Comparison of ENCODE assay signal across 17 cellular contexts in genomic region chr1:182493063-182493462, GRCh38. TPM values are rescaled to one million over a fixed set of nuclear protein-coding genes. Genes with fewer than 3 reads are reported as not detected.
"Had no signal": no experiment of that assay in that cellular context is flagged by ENCODE, and none has a peak within 500 bp of the region (broad histone marks: within the 10 kb centered on the region; RNA-seq: fewer than 3 reads in every experiment).

No MANE protein-coding gene starts in this region.

- H3K36me3 ChIP-seq: adrenal gland, tibial nerve had no signal

- H3K4me1 Mint-ChIP-seq: activated CD4-positive, alpha-beta T cell treated with anti-CD3 and anti-CD28 coated beads, Interleukin-2, amount 10 ng/mL, durations not matched to agents 24 days and 14 days; natural killer cell had no signal

- ATAC-seq: right cardiac atrium had no signal

- H3K27me3 ChIP-seq: adrenal gland, tibial nerve had no signal

- H3K27ac Mint-ChIP-seq: activated CD4-positive, alpha-beta T cell treated with anti-CD3 and anti-CD28 coated beads, Interleukin-2, amount 10 ng/mL, durations not matched to agents 24 days and 14 days; activated T-helper 2 cell treated with anti-CD3 and anti-CD28 coated beads, Interferon-gamma antibody, Interleukin-2, Interleukin-4, amounts not matched to agents 10 μg/mL and 5 μg/mL and 100 μg/mL, durations not matched to agents 14 hours and 24 hours and 36 hours; natural killer cell had no signal

- H3K4me1 ChIP-seq: adrenal gland, tibial nerve had no signal

- DNase-seq: activated CD4-positive, alpha-beta T cell treated with anti-CD3 and anti-CD28 coated beads, Interleukin-2, amount 10 ng/mL, durations not matched to agents 24 days and 14 days; activated CD8-positive, alpha-beta memory T cell treated with anti-CD3 and anti-CD28 coated beads for 24 hours; activated naive CD4-positive, alpha-beta T cell treated with anti-CD3 and anti-CD28 coated beads, Interleukin-2, amount 50 U/mL, for 16 hours; adrenal gland; effector CD8-positive, alpha-beta T cell; foreskin melanocyte; head of caudate nucleus; natural killer cell; right cardiac atrium; small intestine had no signal

- H3K4me3 Mint-ChIP-seq: activated CD4-positive, alpha-beta T cell treated with anti-CD3 and anti-CD28 coated beads, Interleukin-2, amount 10 ng/mL, durations not matched to agents 24 days and 14 days; natural killer cell had no signal

- H3K4me3 ChIP-seq: adrenal gland, coronary artery, tibial nerve had no signal

- H3K9me3 ChIP-seq: adrenal gland, tibial nerve had no signal

- FAIRE-seq: small intestine had no signal

- H3K9me3 Mint-ChIP-seq: activated CD4-positive, alpha-beta T cell treated with anti-CD3 and anti-CD28 coated beads, Interleukin-2, amount 10 ng/mL, durations not matched to agents 24 days and 14 days; activated T-helper 2 cell treated with anti-CD3 and anti-CD28 coated beads, Interferon-gamma antibody, Interleukin-2, Interleukin-4, amounts not matched to agents 10 μg/mL and 5 μg/mL and 100 μg/mL, durations not matched to agents 14 hours and 24 hours and 36 hours; natural killer cell had no signal

- H3K36me3 Mint-ChIP-seq: natural killer cell had no signal

- H3K27ac ChIP-seq: adrenal gland, coronary artery, tibial nerve had no signal

RNA-seq across cellular contexts. Expression of gene RGSL1, which starts 43.1 kb away (rescaled TPM):
- total RNA-seq: activated CD4-positive, alpha-beta T cell treated with anti-CD3 and anti-CD28 coated beads, Interleukin-2, amount 10 ng/mL, durations not matched to agents 24 days and 14 days; activated T-helper 2 cell treated with anti-CD3 and anti-CD28 coated beads, Interferon-gamma antibody, Interleukin-2, Interleukin-4, amounts not matched to agents 10 μg/mL and 5 μg/mL and 100 μg/mL, durations not matched to agents 14 hours and 24 hours and 36 hours; adrenal gland; cardiac septum; lung microvascular endothelial cell; mononuclear cell; natural killer cell; posterior vena cava; right cardiac atrium; tibial nerve had no signal
- polyA plus RNA-seq: adrenal gland, right cardiac atrium, small intestine had no signal
